Comparison of ENCODE assay signal across 1 cellular context in the genomic region with DNA sequence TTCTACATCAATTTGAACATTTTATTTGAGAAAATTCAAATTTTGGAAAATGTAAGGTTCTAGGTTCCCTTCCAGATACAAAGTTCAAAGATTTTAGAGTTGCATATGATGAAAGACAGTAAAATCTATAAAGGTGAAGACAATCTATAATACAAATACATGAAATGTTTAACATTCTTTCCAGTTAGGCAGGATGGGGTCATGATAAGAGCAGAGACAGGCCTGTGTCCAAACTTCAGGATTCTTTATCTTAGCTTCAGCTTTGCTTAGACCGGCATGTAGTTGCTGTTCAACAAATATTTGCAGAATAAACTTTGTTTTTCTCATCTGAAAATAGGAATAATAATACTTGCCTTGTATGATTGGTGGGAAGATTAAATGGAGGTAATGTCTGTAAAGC.
A peak's percentile ranks its signal among the peaks of the same experiment; 100 is the strongest.
TF ChIP-seq lines count a peak whose summit lies in the region.

No MANE protein-coding gene starts in this region.

TF ChIP-seq in HepG2, 621 proteins besides CTCF, POLR2A, EP300 and RAD21 (continued from another document and continues in another):
- TF ChIP-seq, protein P1, sequence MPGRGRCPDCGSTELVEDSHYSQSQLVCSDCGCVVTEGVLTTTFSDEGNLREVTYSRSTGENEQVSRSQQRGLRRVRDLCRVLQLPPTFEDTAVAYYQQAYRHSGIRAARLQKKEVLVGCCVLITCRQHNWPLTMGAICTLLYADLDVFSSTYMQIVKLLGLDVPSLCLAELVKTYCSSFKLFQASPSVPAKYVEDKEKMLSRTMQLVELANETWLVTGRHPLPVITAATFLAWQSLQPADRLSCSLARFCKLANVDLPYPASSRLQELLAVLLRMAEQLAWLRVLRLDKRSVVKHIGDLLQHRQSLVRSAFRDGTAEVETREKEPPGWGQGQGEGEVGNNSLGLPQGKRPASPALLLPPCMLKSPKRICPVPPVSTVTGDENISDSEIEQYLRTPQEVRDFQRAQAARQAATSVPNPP (CRISPR knock-in tag; IDR thresholded peaks at IDR 0.05) = no peak
- TF ChIP-seq POLR2AphosphoS2 (IDR thresholded peaks at IDR 0.05; ENCODE audit: low read depth, low read length) (no peak), NFATC3 (CRISPR knock-in tag; IDR thresholded peaks at IDR 0.05) (no peak), ZNF121 (CRISPR knock-in tag; IDR thresholded peaks at IDR 0.05) (no peak), ZNF761 (CRISPR knock-in tag; conservative IDR thresholded peaks at IDR 0.05) (no peak), ZNF7 (CRISPR knock-in tag; IDR thresholded peaks at IDR 0.05) (no peak), FOXA1 (IDR thresholded peaks at IDR 0.05) (no peak), FOXA1 (CRISPR knock-in tag; IDR thresholded peaks at IDR 0.05) (0 out of 2 replicates have a peak, but pooled peaks have one; percentile 5), CBX5 (CRISPR knock-in tag; IDR thresholded peaks at IDR 0.05; ENCODE audit: borderline replicate concordance) (no peak), ZNF550 (CRISPR knock-in tag; IDR thresholded peaks at IDR 0.05; ENCODE audit: borderline replicate concordance) (no peak), DNMT3B (CRISPR knock-in tag; conservative IDR thresholded peaks at IDR 0.05) (no peak), ZNF556 (CRISPR knock-in tag; IDR thresholded peaks at IDR 0.05; ENCODE audit: borderline replicate concordance) (no peak), ZFYVE20 (CRISPR knock-in tag; IDR thresholded peaks at IDR 0.05; ENCODE audit: borderline replicate concordance, low read depth) (no peak), MYNN (CRISPR knock-in tag; IDR thresholded peaks at IDR 0.05; ENCODE audit: low read depth) (no peak), ZNF841 (CRISPR knock-in tag; IDR thresholded peaks at IDR 0.05; ENCODE audit: borderline replicate concordance) (no peak), ZNF644 (CRISPR knock-in tag; IDR thresholded peaks at IDR 0.05; ENCODE audit: low read depth) (no peak), ZNF367 (CRISPR knock-in tag; IDR thresholded peaks at IDR 0.05; ENCODE audit: borderline replicate concordance) (no peak), ZNF253 (CRISPR knock-in tag; IDR thresholded peaks at IDR 0.05; ENCODE audit: borderline replicate concordance) (no peak), ZNF839 (CRISPR knock-in tag; IDR thresholded peaks at IDR 0.05; ENCODE audit: borderline replicate concordance) (no peak), ZHX1 (CRISPR knock-in tag; IDR thresholded peaks at IDR 0.05; ENCODE audit: low read depth) (no peak), RCOR2 (CRISPR knock-in tag; IDR thresholded peaks at IDR 0.05) (0 out of 2 replicates have a peak, but pooled peaks have one; percentile 40), HNF4G (IDR thresholded peaks at IDR 0.05; ENCODE audit: borderline replicate concordance, low read depth, low read length) (peak; percentile 33; the same call in 1 of the 2 replicates), HNF4G (CRISPR knock-in tag; IDR thresholded peaks at IDR 0.05; ENCODE audit: borderline replicate concordance, low read depth) (no peak), ZNF30 (CRISPR knock-in tag; IDR thresholded peaks at IDR 0.05) (no peak), KLF12 (CRISPR knock-in tag; IDR thresholded peaks at IDR 0.05; ENCODE audit: borderline replicate concordance) (no peak), TBX3 (IDR thresholded peaks at IDR 0.05; ENCODE audit: borderline replicate concordance) (no peak), KLF6 (CRISPR knock-in tag; IDR thresholded peaks at IDR 0.05) (no peak), SP2 (CRISPR knock-in tag; IDR thresholded peaks at IDR 0.05) (no peak), YY1 (IDR thresholded peaks at IDR 0.05; ENCODE audit: insufficient read depth, insufficient replicate concordance, low read depth, low read length) (no peak), FOXO1 (CRISPR knock-in tag; IDR thresholded peaks at IDR 0.05) (peak; percentile 44; the same call in 1 of the 2 replicates), MATR3 (CRISPR knock-in tag; IDR thresholded peaks at IDR 0.05) (no peak), GATA4 (IDR thresholded peaks at IDR 0.05; ENCODE audit: borderline replicate concordance, low read depth) (peak; percentile 91), FOXK2 (IDR thresholded peaks at IDR 0.05) (no peak), ZNF335 (CRISPR knock-in tag; IDR thresholded peaks at IDR 0.05) (no peak), ATF1 (CRISPR knock-in tag; IDR thresholded peaks at IDR 0.05) (0 out of 2 replicates have a peak, but pooled peaks have one; percentile 25), ZNF235 (CRISPR knock-in tag; IDR thresholded peaks at IDR 0.05; ENCODE audit: borderline replicate concordance) (no peak), ZNF501 (CRISPR knock-in tag; IDR thresholded peaks at IDR 0.05) (no peak), ZBTB39 (CRISPR knock-in tag; IDR thresholded peaks at IDR 0.05) (no peak), ZNF660 (CRISPR knock-in tag; IDR thresholded peaks at IDR 0.05; ENCODE audit: borderline replicate concordance, low read depth) (no peak), NBN (conservative IDR thresholded peaks at IDR 0.05) (no peak), POGK (CRISPR knock-in tag; conservative IDR thresholded peaks at IDR 0.05) (no peak), DPF2 (CRISPR knock-in tag; IDR thresholded peaks at IDR 0.05; ENCODE audit: borderline replicate concordance, low read depth) (0 out of 2 replicates have a peak, but pooled peaks have one; percentile 49), PRPF4 (IDR thresholded peaks at IDR 0.05; ENCODE audit: low read depth, low read length, poor library complexity, severe bottlenecking) (no peak)
- TF ChIP-seq, protein P2, sequence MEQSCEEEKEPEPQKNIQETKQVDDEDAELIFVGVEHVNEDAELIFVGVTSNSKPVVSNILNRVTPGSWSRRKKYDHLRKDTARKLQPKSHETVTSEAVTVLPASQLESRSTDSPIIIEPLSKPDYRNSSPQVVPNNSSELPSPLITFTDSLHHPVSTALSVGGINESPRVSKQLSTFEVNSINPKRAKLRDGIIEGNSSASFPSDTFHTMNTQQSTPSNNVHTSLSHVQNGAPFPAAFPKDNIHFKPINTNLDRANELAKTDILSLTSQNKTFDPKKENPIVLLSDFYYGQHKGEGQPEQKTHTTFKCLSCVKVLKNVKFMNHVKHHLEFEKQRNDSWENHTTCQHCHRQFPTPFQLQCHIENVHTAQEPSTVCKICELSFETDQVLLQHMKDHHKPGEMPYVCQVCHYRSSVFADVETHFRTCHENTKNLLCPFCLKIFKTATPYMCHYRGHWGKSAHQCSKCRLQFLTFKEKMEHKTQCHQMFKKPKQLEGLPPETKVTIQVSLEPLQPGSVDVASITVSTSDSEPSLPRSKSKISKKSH (CRISPR knock-in tag; IDR thresholded peaks at IDR 0.05; ENCODE audit: borderline replicate concordance) = no peak
- TF ChIP-seq, protein P3, sequence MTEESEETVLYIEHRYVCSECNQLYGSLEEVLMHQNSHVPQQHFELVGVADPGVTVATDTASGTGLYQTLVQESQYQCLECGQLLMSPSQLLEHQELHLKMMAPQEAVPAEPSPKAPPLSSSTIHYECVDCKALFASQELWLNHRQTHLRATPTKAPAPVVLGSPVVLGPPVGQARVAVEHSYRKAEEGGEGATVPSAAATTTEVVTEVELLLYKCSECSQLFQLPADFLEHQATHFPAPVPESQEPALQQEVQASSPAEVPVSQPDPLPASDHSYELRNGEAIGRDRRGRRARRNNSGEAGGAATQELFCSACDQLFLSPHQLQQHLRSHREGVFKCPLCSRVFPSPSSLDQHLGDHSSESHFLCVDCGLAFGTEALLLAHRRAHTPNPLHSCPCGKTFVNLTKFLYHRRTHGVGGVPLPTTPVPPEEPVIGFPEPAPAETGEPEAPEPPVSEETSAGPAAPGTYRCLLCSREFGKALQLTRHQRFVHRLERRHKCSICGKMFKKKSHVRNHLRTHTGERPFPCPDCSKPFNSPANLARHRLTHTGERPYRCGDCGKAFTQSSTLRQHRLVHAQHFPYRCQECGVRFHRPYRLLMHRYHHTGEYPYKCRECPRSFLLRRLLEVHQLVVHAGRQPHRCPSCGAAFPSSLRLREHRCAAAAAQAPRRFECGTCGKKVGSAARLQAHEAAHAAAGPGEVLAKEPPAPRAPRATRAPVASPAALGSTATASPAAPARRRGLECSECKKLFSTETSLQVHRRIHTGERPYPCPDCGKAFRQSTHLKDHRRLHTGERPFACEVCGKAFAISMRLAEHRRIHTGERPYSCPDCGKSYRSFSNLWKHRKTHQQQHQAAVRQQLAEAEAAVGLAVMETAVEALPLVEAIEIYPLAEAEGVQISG (CRISPR knock-in tag; IDR thresholded peaks at IDR 0.05) = no peak
- TF ChIP-seq, protein P4, sequence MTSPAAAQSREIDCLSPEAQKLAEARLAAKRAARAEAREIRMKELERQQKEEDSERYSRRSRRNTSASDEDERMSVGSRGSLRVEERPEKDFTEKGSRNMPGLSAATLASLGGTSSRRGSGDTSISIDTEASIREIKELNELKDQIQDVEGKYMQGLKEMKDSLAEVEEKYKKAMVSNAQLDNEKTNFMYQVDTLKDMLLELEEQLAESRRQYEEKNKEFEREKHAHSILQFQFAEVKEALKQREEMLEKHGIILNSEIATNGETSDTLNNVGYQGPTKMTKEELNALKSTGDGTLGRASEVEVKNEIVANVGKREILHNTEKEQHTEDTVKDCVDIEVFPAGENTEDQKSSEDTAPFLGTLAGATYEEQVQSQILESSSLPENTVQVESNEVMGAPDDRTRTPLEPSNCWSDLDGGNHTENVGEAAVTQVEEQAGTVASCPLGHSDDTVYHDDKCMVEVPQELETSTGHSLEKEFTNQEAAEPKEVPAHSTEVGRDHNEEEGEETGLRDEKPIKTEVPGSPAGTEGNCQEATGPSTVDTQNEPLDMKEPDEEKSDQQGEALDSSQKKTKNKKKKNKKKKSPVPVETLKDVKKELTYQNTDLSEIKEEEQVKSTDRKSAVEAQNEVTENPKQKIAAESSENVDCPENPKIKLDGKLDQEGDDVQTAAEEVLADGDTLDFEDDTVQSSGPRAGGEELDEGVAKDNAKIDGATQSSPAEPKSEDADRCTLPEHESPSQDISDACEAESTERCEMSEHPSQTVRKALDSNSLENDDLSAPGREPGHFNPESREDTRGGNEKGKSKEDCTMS (CRISPR knock-in tag; conservative IDR thresholded peaks at IDR 0.05) = no peak
- TF ChIP-seq, protein P5, sequence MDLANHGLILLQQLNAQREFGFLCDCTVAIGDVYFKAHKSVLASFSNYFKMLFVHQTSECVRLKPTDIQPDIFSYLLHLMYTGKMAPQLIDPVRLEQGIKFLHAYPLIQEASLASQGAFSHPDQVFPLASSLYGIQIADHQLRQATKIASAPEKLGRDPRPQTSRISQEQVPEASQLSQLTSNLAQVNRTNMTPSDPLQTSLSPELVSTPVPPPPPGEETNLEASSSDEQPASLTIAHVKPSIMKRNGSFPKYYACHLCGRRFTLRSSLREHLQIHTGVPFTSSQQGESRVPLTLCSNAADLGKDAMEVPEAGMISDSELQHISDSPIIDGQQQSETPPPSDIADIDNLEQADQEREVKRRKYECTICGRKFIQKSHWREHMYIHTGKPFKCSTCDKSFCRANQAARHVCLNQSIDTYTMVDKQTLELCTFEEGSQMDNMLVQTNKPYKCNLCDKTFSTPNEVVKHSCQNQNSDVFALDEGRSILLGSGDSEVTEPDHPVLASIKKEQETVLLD (CRISPR knock-in tag; IDR thresholded peaks at IDR 0.05; ENCODE audit: low read depth) = no peak
